8 cellular contexts compared by ENCODE assay signal in the genomic region with DNA sequence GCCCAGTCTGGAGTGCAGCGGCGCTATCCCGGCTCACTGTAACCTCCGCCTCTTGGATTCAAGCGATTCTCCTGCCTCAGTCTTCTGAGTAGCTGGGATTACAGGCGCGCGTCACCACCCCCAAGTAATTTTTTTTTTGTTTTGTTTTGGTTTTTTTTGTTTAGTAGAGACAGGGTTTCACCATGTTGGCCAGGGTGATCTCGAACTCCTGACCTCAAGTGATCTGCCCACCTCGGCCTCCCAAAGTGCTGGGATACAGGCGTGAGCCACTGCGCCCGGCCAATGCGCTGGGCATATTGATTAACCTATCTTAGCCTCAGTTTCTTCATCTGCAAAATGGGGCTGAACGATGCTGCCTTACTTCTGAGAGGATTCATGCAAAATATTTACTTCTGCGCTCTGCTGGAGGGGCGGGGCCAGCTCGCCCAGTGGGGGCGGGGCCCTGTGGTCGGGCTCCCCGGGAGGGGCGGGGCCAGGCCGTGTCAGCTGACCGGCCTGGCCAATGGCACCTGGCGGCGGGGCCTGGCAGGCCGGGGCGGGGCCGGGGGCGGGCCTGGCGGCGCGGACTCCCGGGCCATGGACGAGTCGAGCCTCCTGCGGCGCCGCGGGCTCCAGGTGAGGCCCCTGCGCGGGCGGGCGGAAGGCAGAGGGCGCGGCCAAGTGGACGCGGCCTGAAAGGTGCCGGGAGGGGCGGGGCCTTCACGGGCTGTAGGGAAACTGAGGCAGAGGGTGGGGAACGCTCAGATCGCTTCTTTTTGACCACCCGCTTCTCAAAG. TPM values are rescaled to one million over a fixed set of nuclear protein-coding genes. Genes with fewer than 3 reads are reported as not detected.
DNase-seq lines count a peak whose midpoint lies in the region; ATAC-seq and TF ChIP-seq lines count a peak whose summit lies in the region.

A gene (plus strand): TSS at position 562 of the 776 bp plus-strand sequence. CDS start 15 bp downstream, at position 577.

- no peak for TF ChIP-seq RAD21 in liver (IDR thresholded peaks at IDR 0.05)

- TF ChIP-seq CTCF in GM13976 (IDR thresholded peaks at IDR 0.05; ENCODE audit: borderline replicate concordance, control extremely low read depth, extremely low read depth, insufficient read depth, missing control alignments) (no peak), liver (IDR thresholded peaks at IDR 0.05; ENCODE audit: low read depth, low read length, missing input control) (no peak)

- H3K9me3 ChIP-seq in liver (ENCODE audit: control insufficient read depth in 4 of 4, low read length in 3 of 4): no peaks in the 10 kb centered on the region

- in situ Hi-C loops in GM13976 (cut with MboI; ENCODE audit: low sequenced_read_pairs, unreplicated experiment): no loop called here

- H3K27ac ChIP-seq in liver (ENCODE audit: low read depth in 1 of 2, low read length in 2 of 2): peak within 1 kb of the TSS in 1 of 2 donors; percentile 20

- DNase-seq in GM13976 (ENCODE audit: low spot score) (peak; percentile 98), NCI-H446 (lab: John Stamatoyannopoulos, UW) (peak; percentile 53 to 93), dermis blood vessel endothelial cell (peak; percentile 73)
- peak; percentile 76 to 78 for DNase-seq in activated CD4-positive, alpha-beta T cell treated with anti-CD3 and anti-CD28 coated beads, Interleukin-2, amount 50 U/mL, for 24 hours (ENCODE audit: low read depth in 1 of 2, low spot score in 1 of 2)
- peak; percentile 88 for DNase-seq in stimulated activated CD4-positive, alpha-beta T cell treated with anti-CD3 and anti-CD28 coated beads, Interleukin-4, amount 100 ng/mL, for 4 hours

- WGBS in liver: 23% methylated on average over 54 of the region's 54 CpGs

- H3K4me3 ChIP-seq in liver (ENCODE audit: low read depth in 1 of 3, low read length in 3 of 3): peak within 1 kb of the TSS; percentile 50 to 66 (median 62)

- H3K9ac ChIP-seq in liver (ENCODE audit: low read depth in 1 of 2, low read length in 2 of 2): peak within 1 kb of the TSS; percentile 60 to 76

- peaks cover 5 to 26% (median 17%) of the 10 kb centered on the region in 4 donors for H3K4me1 ChIP-seq in liver (ENCODE audit: control insufficient read depth in 4 of 4, insufficient read depth in 4 of 4, low read length in 3 of 4)

- H3K27me3 ChIP-seq in liver (ENCODE audit: control insufficient read depth in 4 of 4, insufficient read depth in 4 of 4, low read length in 3 of 4): no peaks in the 10 kb centered on the region

- ATAC-seq in HG02884 (IDR thresholded peaks at IDR 0.05; ENCODE audit: unreplicated experiment) (peak; percentile 41), GM18861 (IDR thresholded peaks at IDR 0.05; ENCODE audit: unreplicated experiment) (no peak)

- no peaks in the 10 kb centered on the region for H3K36me3 ChIP-seq in liver (ENCODE audit: control insufficient read depth in 4 of 4, insufficient read depth in 3 of 4, low read depth in 1 of 4, low read length in 3 of 4)

TF ChIP-seq in liver, 16 proteins besides CTCF, POLR2A, EP300 and RAD21:
- TF ChIP-seq RXRA (IDR thresholded peaks at IDR 0.05): no peak
- TF ChIP-seq HNF4A (conservative IDR thresholded peaks at IDR 0.05): no peak
- TF ChIP-seq YY1 (IDR thresholded peaks at IDR 0.05): peak; percentile 27
- no peak for TF ChIP-seq EGR1 (IDR thresholded peaks at IDR 0.05; ENCODE audit: low read depth in 2 of 2)
- TF ChIP-seq, protein P1, sequence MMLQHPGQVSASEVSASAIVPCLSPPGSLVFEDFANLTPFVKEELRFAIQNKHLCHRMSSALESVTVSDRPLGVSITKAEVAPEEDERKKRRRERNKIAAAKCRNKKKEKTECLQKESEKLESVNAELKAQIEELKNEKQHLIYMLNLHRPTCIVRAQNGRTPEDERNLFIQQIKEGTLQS (IDR thresholded peaks at IDR 0.05): no peak
- TF ChIP-seq SP1 (IDR thresholded peaks at IDR 0.05): peak; percentile 28
- no peak for TF ChIP-seq JUND (IDR thresholded peaks at IDR 0.05)

RNA-seq across cellular contexts. Expression of the gene that starts here (rescaled TPM):
- total RNA-seq in dermis blood vessel endothelial cell: 2.2 and 3.7 TPM in 2 replicates
- 10 to 100 TPM in 1 of 2 donors, 1 to 10 TPM in 1; 8.6 to 10.6 TPM for total RNA-seq in liver
- polyA plus RNA-seq in liver: 1 to 10 TPM; 4.3 to 4.7 TPM
